Comparison of ENCODE assay signal across 8 cellular contexts in genomic region chr19:34712606-34713261, GRCh38. TPM values are rescaled to one million over a fixed set of nuclear protein-coding genes. Genes with fewer than 3 reads are reported as not detected.
DNase-seq lines count a peak whose midpoint lies in the region; ATAC-seq, FAIRE-seq and TF ChIP-seq lines count a peak whose summit lies in the region.

No MANE protein-coding gene starts in this region.

- TF ChIP-seq CTCF in Caco-2 (IDR thresholded peaks at IDR 0.05; ENCODE audit: insufficient read depth in 1 of 2, low read depth in 1 of 2, low read length in 1 of 2, severe bottlenecking in 1 of 2, unreplicated experiment in 1 of 2) = peak; percentile 47 to 72
- peak; percentile 53 for TF ChIP-seq CTCF in nephron progenitor cell (IDR thresholded peaks at IDR 0.05)
- peak; percentile 77 for TF ChIP-seq CTCF in type B pancreatic cell (conservative IDR thresholded peaks at IDR 0.05)

- no peaks in the 10 kb centered on the region for H3K4me1 ChIP-seq in Caco-2

- BruUV-seq in Caco-2 (replicated peaks; lab: Mats Ljungman, UMichigan) = no TSS peak

- H3K9me3 ChIP-seq in Caco-2 = peaks cover 38% of the 10 kb centered on the region

- POLR2A ChIA-PET in Caco-2 (lab: Charles Lee) = no interaction called here
- POLR2A ChIA-PET in activated CD8-positive, alpha-beta T cell treated with anti-CD3 and anti-CD28 coated beads, Interleukin-2, amount 10 ng/mL, durations not matched to agents 7 days and 5 days (lab: Charles Lee) = no interaction called here

- no peak overlapping the region for H3K4me3 Mint-ChIP-seq in Caco-2 (ENCODE audit: unreplicated experiment)
- no peak overlapping the region for H3K4me3 Mint-ChIP-seq in activated CD8-positive, alpha-beta T cell treated with anti-CD3 and anti-CD28 coated beads, Interleukin-2, amount 10 ng/mL, durations not matched to agents 7 days and 5 days
- no peak overlapping the region for H3K4me3 Mint-ChIP-seq in nephron progenitor cell
- no peak overlapping the region for H3K4me3 Mint-ChIP-seq in type B pancreatic cell

- no peaks in the 10 kb centered on the region for H3K4me1 Mint-ChIP-seq in Caco-2 (ENCODE audit: low read depth, unreplicated experiment)
- H3K4me1 Mint-ChIP-seq in activated CD8-positive, alpha-beta T cell treated with anti-CD3 and anti-CD28 coated beads, Interleukin-2, amount 10 ng/mL, durations not matched to agents 7 days and 5 days (ENCODE audit: low read depth) = no peaks in the 10 kb centered on the region
- no peaks in the 10 kb centered on the region for H3K4me1 Mint-ChIP-seq in nephron progenitor cell
- H3K4me1 Mint-ChIP-seq in type B pancreatic cell (ENCODE audit: unreplicated experiment) = no peaks in the 10 kb centered on the region

- peak; percentile 63 for ATAC-seq in activated CD8-positive, alpha-beta T cell treated with anti-CD3 and anti-CD28 coated beads, Interleukin-2, amount 10 ng/mL, durations not matched to agents 7 days and 5 days

- H3K27ac Mint-ChIP-seq in Caco-2 (ENCODE audit: unreplicated experiment) (no peak overlapping the region), nephron progenitor cell (no peak overlapping the region), type B pancreatic cell (no peak overlapping the region)
- no peak overlapping the region for H3K27ac Mint-ChIP-seq in activated CD8-positive, alpha-beta T cell treated with anti-CD3 and anti-CD28 coated beads, Interleukin-2, amount 10 ng/mL, durations not matched to agents 7 days and 5 days

- no peaks in the 10 kb centered on the region for H3K27me3 ChIP-seq in Caco-2 (replicated peaks; ENCODE audit: control insufficient read depth, insufficient read depth, low read length)

- H3K9me3 Mint-ChIP-seq in Caco-2 (ENCODE audit: unreplicated experiment) (peaks cover 52% of the 10 kb centered on the region), nephron progenitor cell (peaks cover 85% of the 10 kb centered on the region), type B pancreatic cell (peaks cover 19% of the 10 kb centered on the region)
- H3K9me3 Mint-ChIP-seq in activated CD8-positive, alpha-beta T cell treated with anti-CD3 and anti-CD28 coated beads, Interleukin-2, amount 10 ng/mL, durations not matched to agents 7 days and 5 days (ENCODE audit: insufficient read depth) = peaks cover 26% of the 10 kb centered on the region

- intact Hi-C loops in Caco-2 (cut with micrococcal nuclease; ENCODE audit: unreplicated experiment) = loop anchor here (1.0 to 5.0 kb wide), 4 partner anchors 73 to 935 kb away; no protein-coding TSS in a partner anchor

- no peak overlapping the region for H3K4me3 ChIP-seq in Caco-2 (ENCODE audit: low read depth, low read length)

- H3K36me3 ChIP-seq in Caco-2 (ENCODE audit: control insufficient read depth, insufficient read depth, low read length) = no peaks in the 10 kb centered on the region

- peaks cover 2% of the 10 kb centered on the region for H3K27me3 Mint-ChIP-seq in Caco-2 (ENCODE audit: insufficient read depth, unreplicated experiment)
- peaks cover 11% of the 10 kb centered on the region for H3K27me3 Mint-ChIP-seq in activated CD8-positive, alpha-beta T cell treated with anti-CD3 and anti-CD28 coated beads, Interleukin-2, amount 10 ng/mL, durations not matched to agents 7 days and 5 days (ENCODE audit: low read depth)
- H3K27me3 Mint-ChIP-seq in nephron progenitor cell (ENCODE audit: low read depth, poor library complexity) = peaks cover 10% of the 10 kb centered on the region
- peaks cover 11% of the 10 kb centered on the region for H3K27me3 Mint-ChIP-seq in type B pancreatic cell

- CTCF ChIA-PET in Caco-2 (lab: Charles Lee) = interaction anchor here (1.0 kb wide), 2 partner anchors 21 to 35 kb away, joined by 3 read pairs; partner anchors contain the start of genes ZNF181 and ZNF302
- CTCF ChIA-PET in activated CD8-positive, alpha-beta T cell treated with anti-CD3 and anti-CD28 coated beads, Interleukin-2, amount 10 ng/mL, durations not matched to agents 7 days and 5 days (lab: Charles Lee) = interaction anchor here (1.0 to 6.8 kb wide), 3 partner anchors 18 to 72 kb away, joined by 3 to 60 read pairs (median 4); no protein-coding TSS in a partner anchor

- FAIRE-seq in HTR-8/SVneo (lab: Jason Lieb, UNC) = peak; percentile 77

- DNase-seq in Caco-2 (peak; percentile 59 to 77), HTR-8/SVneo (ENCODE audit: insufficient read length, low spot score) (peak; percentile 51), NCI-H82 (lab: John Stamatoyannopoulos, UW) (peak; percentile 91), fibroblast of gingiva (ENCODE audit: low read depth) (peak; percentile 68), nephron progenitor cell (peak; percentile 28), type B pancreatic cell (ENCODE audit: extremely low spot score, unreplicated experiment) (no peak)
- DNase-seq in activated CD8-positive, alpha-beta T cell treated with anti-CD3 and anti-CD28 coated beads, Interleukin-2, amount 10 ng/mL, durations not matched to agents 7 days and 5 days = peak; percentile 74
- no peak for DNase-seq in NK-92 treated with Interleukin-12 subunit alpha and Interleukin-12 subunit beta, amount 100 ng/mL, for 24 hours (lab: John Stamatoyannopoulos, UW)

- H3K36me3 Mint-ChIP-seq in Caco-2 (ENCODE audit: insufficient read depth, unreplicated experiment) = peaks cover 6% of the 10 kb centered on the region
- H3K36me3 Mint-ChIP-seq in activated CD8-positive, alpha-beta T cell treated with anti-CD3 and anti-CD28 coated beads, Interleukin-2, amount 10 ng/mL, durations not matched to agents 7 days and 5 days (ENCODE audit: low read depth) = peaks cover 9% of the 10 kb centered on the region
- peaks cover 6% of the 10 kb centered on the region for H3K36me3 Mint-ChIP-seq in nephron progenitor cell (ENCODE audit: low read depth)
- H3K36me3 Mint-ChIP-seq in type B pancreatic cell = no peaks in the 10 kb centered on the region

RNA-seq across cellular contexts. Expression of gene ZNF181, which starts 21.3 kb away (rescaled TPM):
- total RNA-seq in Caco-2 (2022) (5.4 and 6.2 TPM in 2 replicates), type B pancreatic cell (ENCODE audit: low replicate concordance) (6.5 and 8.5 TPM in 2 replicates)
- 1 to 10 TPM; 3.8 to 4.1 TPM for total RNA-seq in activated CD8-positive, alpha-beta T cell treated with anti-CD3 and anti-CD28 coated beads, Interleukin-2, amount 10 ng/mL, durations not matched to agents 7 days and 5 days

RNA-seq across cellular contexts. Expression of gene ZNF302, which starts 35.3 kb away (rescaled TPM):
- total RNA-seq in Caco-2 (2022) (28.1 and 30.1 TPM in 2 replicates), type B pancreatic cell (ENCODE audit: low replicate concordance) (22.1 and 41.5 TPM in 2 replicates)
- total RNA-seq in activated CD8-positive, alpha-beta T cell treated with anti-CD3 and anti-CD28 coated beads, Interleukin-2, amount 10 ng/mL, durations not matched to agents 7 days and 5 days = 10 to 100 TPM; 18.3 to 19.1 TPM

RNA-seq across cellular contexts. Expression of gene SCGB2B2, which starts 35.8 kb away (rescaled TPM):
- 0.72 and 1.00 TPM in 2 replicates for total RNA-seq in Caco-2 (2022)
- under 1 TPM; 0.21 to 0.42 TPM for total RNA-seq in activated CD8-positive, alpha-beta T cell treated with anti-CD3 and anti-CD28 coated beads, Interleukin-2, amount 10 ng/mL, durations not matched to agents 7 days and 5 days
- 0.60 and 0.64 TPM in 2 replicates for total RNA-seq in type B pancreatic cell (ENCODE audit: low replicate concordance)

Comparison
In these comparisons a context has a peak if more than half of its experiments do, and no peak if none do; other contexts are left out.
1. DNase-seq: peak in Caco-2 (2 of 2), HTR-8/SVneo (single experiment), NCI-H82 (single experiment), activated CD8-positive, alpha-beta T cell treated with anti-CD3 and anti-CD28 coated beads, Interleukin-2, amount 10 ng/mL, durations not matched to agents 7 days and 5 days (single experiment), fibroblast of gingiva (single experiment) and nephron progenitor cell (single experiment); none in type B pancreatic cell (single experiment) and NK-92 treated with Interleukin-12 subunit alpha and Interleukin-12 subunit beta, amount 100 ng/mL, for 24 hours (single experiment).
2. Peak in every context shown above with its lines, with median percentiles within 50 percentile points of each other: CTCF ChIP-seq.